ENCODE assay signal across 9 cellular contexts in the genomic region with DNA sequence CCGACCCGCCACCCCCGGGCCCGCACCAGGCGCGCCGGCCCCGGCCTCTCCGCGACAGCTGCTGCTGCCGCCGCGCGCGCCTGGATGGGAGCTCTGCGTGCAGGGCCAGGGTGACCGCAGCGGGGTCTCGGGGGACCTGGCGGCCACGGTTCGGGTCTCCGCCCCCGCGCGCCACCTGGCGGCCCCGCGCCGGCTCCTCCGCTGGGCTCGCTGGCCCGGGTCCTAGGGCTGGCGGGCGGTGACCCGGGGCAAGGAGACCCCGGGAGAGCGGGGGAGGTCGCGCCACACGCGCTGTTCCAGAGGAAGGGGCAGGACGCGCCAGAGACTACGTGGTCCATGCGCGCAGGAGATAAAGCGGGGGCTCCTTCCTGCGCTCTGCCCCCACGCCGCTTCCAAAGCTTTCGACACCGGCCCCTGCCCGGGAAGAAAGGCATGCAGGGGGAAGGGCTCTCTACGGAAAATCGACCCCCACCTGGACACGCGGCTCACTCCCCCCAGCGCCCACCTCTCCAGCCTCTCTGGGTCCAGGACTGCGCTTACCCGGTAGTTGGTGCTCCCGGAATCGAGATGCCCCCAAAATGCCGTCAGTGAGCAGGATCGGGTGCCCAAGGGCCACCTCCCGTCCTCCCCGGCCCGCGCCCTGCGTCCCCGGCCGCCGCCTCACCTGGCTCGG. TPM values are rescaled to one million over a fixed set of nuclear protein-coding genes. Genes with fewer than 3 reads are reported as not detected.
DNase-seq lines count a peak whose midpoint lies in the region; ATAC-seq and TF ChIP-seq lines count a peak whose summit lies in the region.
"Had no signal": no experiment of that assay in that cellular context is flagged by ENCODE, and none has a peak within 500 bp of the region (broad histone marks: within the 10 kb centered on the region; RNA-seq: fewer than 3 reads in every experiment).

No MANE protein-coding gene starts in this region.

- no peaks in the 10 kb centered on the region for H4K20me1 ChIP-seq in DOHH2 (ENCODE audit: control insufficient read depth, insufficient read depth, low read depth, low read length)

- H3F3A ChIP-seq in DOHH2 (ENCODE audit: control insufficient read depth, insufficient read depth) = no peaks in the 10 kb centered on the region

- H3K27me3 Mint-ChIP-seq in endodermal cell (ENCODE audit: insufficient read depth) = peaks cover 20% of the 10 kb centered on the region
- H3K27me3 Mint-ChIP-seq in activated T-helper 17 cell treated with anti-CD3 and anti-CD28 coated beads, Interleukin-2, amount 50 U/mL, for 72 hours = peaks cover 46% of the 10 kb centered on the region

- peaks cover 45% of the 10 kb centered on the region for H3K4me1 Mint-ChIP-seq in endodermal cell
- H3K4me1 Mint-ChIP-seq in activated T-helper 17 cell treated with anti-CD3 and anti-CD28 coated beads, Interleukin-2, amount 50 U/mL, for 72 hours = no peaks in the 10 kb centered on the region

- H3K9me2 ChIP-seq in DOHH2 (replicated peaks; ENCODE audit: control insufficient read depth, low read length) = no peaks in the 10 kb centered on the region

- 0 to 1% methylated on average over 13 to 74 of the region's 74 CpGs for WGBS in endodermal cell (ENCODE audit: insufficient coverage in 1 of 2, insufficient read length in 1 of 2), 2 experiments

- H3K36me3 ChIP-seq in DOHH2 (ENCODE audit: control insufficient read depth, low read length) (no peaks in the 10 kb centered on the region), endodermal cell (ENCODE audit: control insufficient read depth, insufficient read depth, low read length) (no peaks in the 10 kb centered on the region)

- H3K27me3 ChIP-seq in DOHH2 (ENCODE audit: control insufficient read depth, low read length) (peaks cover 53% of the 10 kb centered on the region), endodermal cell (ENCODE audit: control insufficient read depth, insufficient read depth, low read length, poor library complexity, severe bottlenecking) (peaks cover 65% of the 10 kb centered on the region)

- H3K27ac ChIP-seq in DOHH2 (ENCODE audit: low read depth, low read length) (no peak overlapping the region), endodermal cell (ENCODE audit: low read depth, low read length) (no peak overlapping the region)
- H3K27ac ChIP-seq: KMS-11 had no signal

- TF ChIP-seq CTCF in DOHH2 (IDR thresholded peaks at IDR 0.05; ENCODE audit: low read depth, low read length, poor library complexity, severe bottlenecking) (peak; percentile 55), endodermal cell (conservative IDR thresholded peaks at IDR 0.05) (peak; percentile 82)

- DNase-seq in LHCN-M2 (ENCODE audit: low read depth) (peak; percentile 30), endodermal cell (peak; percentile 89), myocyte (ENCODE audit: low read depth) (peak; percentile 67), Ammon's horn (ENCODE audit: low spot score) (no peak), CD1c-positive myeloid dendritic cell (ENCODE audit: extremely low spot score) (no peak)
- DNase-seq in effector CD8-positive, alpha-beta T cell (lab: John Stamatoyannopoulos, UW) = no peak

- no peaks in the 10 kb centered on the region for H3K36me3 Mint-ChIP-seq in endodermal cell (ENCODE audit: low read depth)
- no peaks in the 10 kb centered on the region for H3K36me3 Mint-ChIP-seq in activated T-helper 17 cell treated with anti-CD3 and anti-CD28 coated beads, Interleukin-2, amount 50 U/mL, for 72 hours (ENCODE audit: low read depth)

- no peak for ATAC-seq in activated T-helper 17 cell treated with anti-CD3 and anti-CD28 coated beads, Interleukin-2, amount 50 U/mL, for 72 hours (replicated peaks)

- peak overlapping the region; percentile 75 for H3K4me3 Mint-ChIP-seq in endodermal cell
- H3K4me3 Mint-ChIP-seq in activated T-helper 17 cell treated with anti-CD3 and anti-CD28 coated beads, Interleukin-2, amount 50 U/mL, for 72 hours = no peak overlapping the region

- H3K9me3 Mint-ChIP-seq in endodermal cell = no peaks in the 10 kb centered on the region
- H3K9me3 Mint-ChIP-seq in activated T-helper 17 cell treated with anti-CD3 and anti-CD28 coated beads, Interleukin-2, amount 50 U/mL, for 72 hours = no peaks in the 10 kb centered on the region

- no peaks in the 10 kb centered on the region for H3K9me3 ChIP-seq in DOHH2 (ENCODE audit: control insufficient read depth, insufficient read depth, low read length)
- H3K9me3 ChIP-seq in endodermal cell (ENCODE audit: control insufficient read depth, low read length) = no peaks in the 10 kb centered on the region

- H3K4me2 ChIP-seq in DOHH2 (ENCODE audit: low read length) = peak overlapping the region; percentile 59
- H3K4me2 ChIP-seq: KMS-11 had no signal

- H3K9ac ChIP-seq in endodermal cell (ENCODE audit: extremely low read depth, low read length, poor library complexity, severe bottlenecking) = peak overlapping the region; percentile 55
- H3K9ac ChIP-seq: KMS-11 had no signal

- no peaks in the 10 kb centered on the region for H3K79me2 ChIP-seq in DOHH2 (ENCODE audit: control insufficient read depth, low read length)

- H3K4me1 ChIP-seq in DOHH2 (ENCODE audit: control insufficient read depth, low read length) (peaks cover 18% of the 10 kb centered on the region), endodermal cell (ENCODE audit: control insufficient read depth, insufficient read depth, low read length) (peaks cover 4% of the 10 kb centered on the region)

- H3K27ac Mint-ChIP-seq in endodermal cell = peak overlapping the region; percentile 78
- H3K27ac Mint-ChIP-seq in activated T-helper 17 cell treated with anti-CD3 and anti-CD28 coated beads, Interleukin-2, amount 50 U/mL, for 72 hours = no peak overlapping the region

- H3K4me3 ChIP-seq in DOHH2 (ENCODE audit: low read length) (peak overlapping the region; percentile 53), endodermal cell (ENCODE audit: low read length) (peak overlapping the region; percentile 81)

RNA-seq across cellular contexts. Expression of a gene that starts 0.5 kb away (rescaled TPM):
- total RNA-seq in LHCN-M2 (2014; rRNA removed) = 0.51 and 2.6 TPM in 2 replicates
- polyA plus RNA-seq in LHCN-M2 (2012) = 5.3 TPM
- 10 to 100 TPM; 22.3 to 49.6 TPM for total RNA-seq in endodermal cell
- polyA plus RNA-seq in endodermal cell (2013, experiment 1 of 2) = 6.4 TPM
- polyA plus RNA-seq in endodermal cell (2013, experiment 2 of 2) = 7.0 TPM
- total RNA-seq in myocyte = 3.8 and 4.0 TPM in 2 replicates
- 1.8 TPM for polyA plus RNA-seq in myocyte (2012)
- total RNA-seq in activated T-helper 17 cell treated with anti-CD3 and anti-CD28 coated beads, Interleukin-2, amount 50 U/mL, for 72 hours = not detected

Comparison
In these comparisons a context has a peak if more than half of its experiments do, and no peak if none do; other contexts are left out.
1. DNase-seq: peak in LHCN-M2 (single experiment), endodermal cell (single experiment) and myocyte (single experiment); none in effector CD8-positive, alpha-beta T cell (single experiment), Ammon's horn (single experiment) and CD1c-positive myeloid dendritic cell (single experiment).